In the genomic region with DNA sequence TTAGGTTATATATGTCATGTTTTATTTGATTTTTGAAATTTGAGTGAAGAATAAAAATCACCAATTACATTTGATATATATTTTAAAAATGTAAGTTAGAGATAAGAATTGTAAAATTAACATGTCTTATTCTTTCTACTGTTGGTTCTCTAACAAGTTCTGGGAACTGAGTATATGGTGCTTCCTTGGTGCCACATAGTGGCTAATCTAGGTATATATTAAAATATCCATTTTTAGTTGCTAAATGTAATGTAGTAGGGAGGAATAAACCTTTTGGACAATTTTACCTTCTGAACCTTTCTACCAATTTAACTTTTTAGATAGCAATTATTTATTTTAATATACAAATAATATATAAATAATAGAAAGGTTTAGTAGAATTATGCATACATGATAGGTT, we compare ENCODE assay signal across 8 cellular contexts. TPM values are rescaled to one million over a fixed set of nuclear protein-coding genes. Genes with fewer than 3 reads are reported as not detected.
DNase-seq lines count a peak whose midpoint lies in the region; ATAC-seq and TF ChIP-seq lines count a peak whose summit lies in the region.

No MANE protein-coding gene starts in this region.

- H3K36me3 Mint-ChIP-seq in HFFc6 (ENCODE audit: low read depth) (no peaks in the 10 kb centered on the region), MCF 10A (ENCODE audit: insufficient read depth, unreplicated experiment) (no peaks in the 10 kb centered on the region), memory B cell (no peaks in the 10 kb centered on the region)

- BruUV-seq in MCF 10A (replicated peaks; lab: Mats Ljungman, UMichigan): no TSS peak

- H3K27me3 Mint-ChIP-seq in HFFc6 (ENCODE audit: insufficient read depth) (no peaks in the 10 kb centered on the region), MCF 10A (ENCODE audit: insufficient read depth, unreplicated experiment) (no peaks in the 10 kb centered on the region), memory B cell (no peaks in the 10 kb centered on the region)

- intact Hi-C loops in MCF 10A (cut with micrococcal nuclease): loop anchor here (1.0 to 2.0 kb wide), 2 partner anchors 108 to 164 kb away; a partner anchor contains a TSS

- CTCF ChIA-PET in MCF 10A (lab: Yijun Ruan, JAX): interaction anchor here (1.1 to 2.7 kb wide), 4 partner anchors 39 to 166 kb away, joined by 4 to 26 read pairs (median 8); a partner anchor contains a TSS

- peak; percentile 67 for ATAC-seq in memory B cell (ENCODE audit: low read depth)

- H3K9me3 Mint-ChIP-seq in HFFc6 (no peaks in the 10 kb centered on the region), MCF 10A (ENCODE audit: unreplicated experiment) (no peaks in the 10 kb centered on the region), memory B cell (no peaks in the 10 kb centered on the region)

- peaks cover 23% of the 10 kb centered on the region for H3K4me1 Mint-ChIP-seq in HFFc6 (ENCODE audit: low read depth)
- no peaks in the 10 kb centered on the region for H3K4me1 Mint-ChIP-seq in MCF 10A (ENCODE audit: insufficient read depth, unreplicated experiment)
- no peaks in the 10 kb centered on the region for H3K4me1 Mint-ChIP-seq in memory B cell

- H3K27ac Mint-ChIP-seq in HFFc6 (no peak overlapping the region), MCF 10A (ENCODE audit: low read depth, unreplicated experiment) (no peak overlapping the region), memory B cell (no peak overlapping the region)

- TF ChIP-seq CTCF in HFFc6 (IDR thresholded peaks at IDR 0.05) (peak; percentile 81), MCF 10A (IDR thresholded peaks at IDR 0.05; ENCODE audit: unreplicated experiment) (peak; percentile 33)

- H3K4me3 Mint-ChIP-seq in HFFc6 (no peak overlapping the region), MCF 10A (ENCODE audit: unreplicated experiment) (no peak overlapping the region), memory B cell (no peak overlapping the region)

- peak; percentile 7 for DNase-seq in NCI-H2107 treated with DMSO at 0.1 percent for 48 hours (lab: John Stamatoyannopoulos, UW; ENCODE audit: unreplicated experiment)
- DNase-seq in NCI-H2107 (lab: John Stamatoyannopoulos, UW): no peak
- DNase-seq in HFFc6: peak; percentile 50
- peak; percentile 48 for DNase-seq in NCI-H1694 treated with DMSO at 0.1 percent for 48 hours (lab: John Stamatoyannopoulos, UW)
- DNase-seq in MCF 10A (ENCODE audit: unreplicated experiment): peak; percentile 44
- DNase-seq in memory B cell (ENCODE audit: low spot score in 2 of 2): no peak
- DNase-seq in ecto neural progenitor cell (ENCODE audit: low spot score): no peak
- DNase-seq in activated gamma-delta T cell (lab: John Stamatoyannopoulos, UW): no peak

- POLR2A ChIA-PET in MCF 10A (lab: Yijun Ruan, JAX): no interaction called here

RNA-seq across cellular contexts. Expression of a gene that starts 17.5 kb away (rescaled TPM):
- 1 to 10 TPM in 4 of 6 experiments, under 1 TPM in 2; 0.71 to 2.4 (median 1.2) TPM for total RNA-seq in HFFc6 (2021; fragmentation: NEBNext Ultra II Directional; extraction: Animal tissue kit (Norgen Biotek cat#: 25700))
- 2.9 and 3.7 TPM in 2 replicates for total RNA-seq in MCF 10A (2022)

RNA-seq across cellular contexts. Expression of a gene that starts 50.9 kb away (rescaled TPM):
- 10 to 100 TPM; 11.0 to 18.1 (median 14.9) TPM for total RNA-seq in HFFc6 (2021; fragmentation: NEBNext Ultra II Directional; extraction: Animal tissue kit (Norgen Biotek cat#: 25700))
- total RNA-seq in MCF 10A (2022): 0.68 and 1.3 TPM in 2 replicates

RNA-seq across cellular contexts. Expression of a gene that starts 58.7 kb away (rescaled TPM):
- total RNA-seq in HFFc6 (2021; fragmentation: NEBNext Ultra II Directional; extraction: Animal tissue kit (Norgen Biotek cat#: 25700)): not detected
- not detected in 2 replicates for total RNA-seq in MCF 10A (2022)

Comparison
In these comparisons a context has a peak if more than half of its experiments do, and no peak if none do; other contexts are left out.
1. DNase-seq: peak in NCI-H2107 treated with DMSO at 0.1 percent for 48 hours (single experiment), HFFc6 (single experiment), NCI-H1694 treated with DMSO at 0.1 percent for 48 hours (single experiment) and MCF 10A (single experiment); none in NCI-H2107 (single experiment), memory B cell (0 of 2), ecto neural progenitor cell (single experiment) and activated gamma-delta T cell (single experiment).